20 cellular contexts compared by ENCODE assay signal in genomic region chr5:111937091-111937490, GRCh38.
DNase-seq lines count a peak whose midpoint lies in the region; ATAC-seq, FAIRE-seq and TF ChIP-seq lines count a peak whose summit lies in the region.
"Had no signal": no experiment of that assay in that cellular context is flagged by ENCODE, and none has a peak within 500 bp of the region (broad histone marks: within the 10 kb centered on the region; RNA-seq: fewer than 3 reads in every experiment).

No MANE protein-coding gene starts in this region.

- H2AK9ac ChIP-seq in IMR-90 (replicated peaks; ENCODE audit: low read depth, low read length, poor library complexity) = no peak overlapping the region

- H3K14ac ChIP-seq in IMR-90 (replicated peaks; ENCODE audit: low read depth, low read length) = peak overlapping the region; percentile 66; the same call in 1 of the 2 replicates
- no peak overlapping the region for H3K14ac ChIP-seq in H9 (ENCODE audit: insufficient read depth, low read length)

- no peaks in the 10 kb centered on the region for H3K36me3 Mint-ChIP-seq in astrocyte (ENCODE audit: low read depth, unreplicated experiment)
- H3K36me3 Mint-ChIP-seq in H9 (ENCODE audit: insufficient read depth in 1 of 3, low read depth in 3 of 3) = no peaks in the 10 kb centered on the region
- H3K36me3 Mint-ChIP-seq: CD14-positive monocyte; CD8-positive, alpha-beta T cell had no signal

- H2BK5ac ChIP-seq in IMR-90 (ENCODE audit: low read depth, low read length, poor library complexity, severe bottlenecking) (peak overlapping the region; percentile 70), H9 (ENCODE audit: insufficient read length, low read length) (no peak overlapping the region)

- H3K79me1 ChIP-seq in IMR-90 (ENCODE audit: low read depth in 1 of 2, low read length in 2 of 2) (no peaks in the 10 kb centered on the region), H9 (ENCODE audit: insufficient read depth, low read depth, low read length, poor library complexity, severe bottlenecking) (no peaks in the 10 kb centered on the region)

- H2AK5ac ChIP-seq in IMR-90 (ENCODE audit: low read depth, low read length) (no peak overlapping the region), H9 (ENCODE audit: insufficient read length, low read length) (no peak overlapping the region)

- H3K56ac ChIP-seq in IMR-90 (ENCODE audit: extremely low read depth, insufficient read depth, low read length) (no peak overlapping the region), H9 (ENCODE audit: insufficient read length, low read depth, low read length) (no peak overlapping the region)

- no peaks in the 10 kb centered on the region for H4K20me1 ChIP-seq in IMR-90 (ENCODE audit: insufficient read depth, low read length)
- no peaks in the 10 kb centered on the region for H4K20me1 ChIP-seq in astrocyte (ENCODE audit: insufficient read depth, low read length)
- H4K20me1 ChIP-seq in H9 (ENCODE audit: control insufficient read depth, insufficient read depth, insufficient read length) = no peaks in the 10 kb centered on the region
- H4K20me1 ChIP-seq: BLaER1 had no signal

- H3K4me3 ChIP-seq in ACC112 (ENCODE audit: low read depth, low read length) = no peak overlapping the region
- no peak overlapping the region for H3K4me3 ChIP-seq in IMR-90 (ENCODE audit: insufficient read depth, low read depth, low read length)
- no peak overlapping the region for H3K4me3 ChIP-seq in astrocyte (ENCODE audit: insufficient read depth, low read depth, low read length)
- no peak overlapping the region for H3K4me3 ChIP-seq in fibroblast of the aortic adventitia (ENCODE audit: low read depth, low read length)
- H3K4me3 ChIP-seq: A549, BLaER1 had no signal

- no peak overlapping the region for H3K27ac Mint-ChIP-seq in astrocyte (ENCODE audit: unreplicated experiment)
- no peak overlapping the region for H3K27ac Mint-ChIP-seq in stimulated activated naive CD8-positive, alpha-beta T cell treated with anti-CD3 and anti-CD28 coated beads, Interleukin-15, amount 100 ng/mL, for 72 hours
- no peak overlapping the region; a peak in 1 of 7 replicates for H3K27ac Mint-ChIP-seq in H9
- H3K27ac Mint-ChIP-seq: CD14-positive monocyte; CD8-positive, alpha-beta T cell; IgD-negative memory B cell had no signal

- peak; percentile 79 for DNase-seq in IMR-90
- no peak for DNase-seq in astrocyte (ENCODE audit: low read depth)
- DNase-seq in fibroblast of the aortic adventitia (ENCODE audit: low read depth) = peak; percentile 81
- no peak for DNase-seq in stimulated activated naive CD8-positive, alpha-beta T cell treated with anti-CD3 and anti-CD28 coated beads, Interleukin-15, amount 100 ng/mL, for 72 hours
- DNase-seq in SHP77 treated with DMSO at 0.1 percent for 48 hours (lab: John Stamatoyannopoulos, UW) = no peak
- DNase-seq in H9 = no peak
- DNase-seq in NCI-H2227 treated with DMSO at 0.1 percent for 48 hours (lab: John Stamatoyannopoulos, UW) = no peak
- DNase-seq: Calu3; CD8-positive, alpha-beta T cell; DMS79 treated with DMSO at 0.1 percent for 48 hours; EL; GOT3; H7 had no signal

- H2BK120ac ChIP-seq in IMR-90 (ENCODE audit: low read depth, low read length) = 0 out of 2 replicates have a peak overlapping the region, but pooled peaks have one; percentile 18
- H2BK120ac ChIP-seq in H9 (ENCODE audit: low read depth, low read length, poor library complexity, severe bottlenecking) = no peak overlapping the region

- H3K4me1 Mint-ChIP-seq in astrocyte (ENCODE audit: low read depth, unreplicated experiment) = peaks cover 8% of the 10 kb centered on the region
- no peaks in the 10 kb centered on the region for H3K4me1 Mint-ChIP-seq in stimulated activated naive CD8-positive, alpha-beta T cell treated with anti-CD3 and anti-CD28 coated beads, Interleukin-15, amount 100 ng/mL, for 72 hours
- H3K4me1 Mint-ChIP-seq in H9 = peaks cover 14 to 18% of the 10 kb centered on the region in 2 experiments
- H3K4me1 Mint-ChIP-seq: IgD-negative memory B cell had no signal

- H3K18ac ChIP-seq in IMR-90 (ENCODE audit: low read depth, low read length) = peak overlapping the region; percentile 63; the same call in 1 of the 2 replicates
- no peak overlapping the region for H3K18ac ChIP-seq in H9 (ENCODE audit: insufficient read length, low read depth, low read length)

- H4K91ac ChIP-seq in IMR-90 (ENCODE audit: insufficient read depth, low read depth, low read length) (peak overlapping the region; percentile 45; the same call in 1 of the 2 replicates), H9 (ENCODE audit: insufficient read length, low read depth, low read length) (no peak overlapping the region)

- no peaks in the 10 kb centered on the region for H3K23me2 ChIP-seq in H9 (ENCODE audit: insufficient read length, low read depth, low read length, poor library complexity, severe bottlenecking)

- no peak for TF ChIP-seq CTCF in IMR-90 (conservative IDR thresholded peaks at IDR 0.05; ENCODE audit: low read depth, low read length)
- no peak for TF ChIP-seq CTCF in astrocyte (IDR thresholded peaks at IDR 0.05; ENCODE audit: insufficient read depth, low read depth, low read length)
- no peak for TF ChIP-seq CTCF in fibroblast of the aortic adventitia (IDR thresholded peaks at IDR 0.05; ENCODE audit: insufficient read depth, low read length)
- TF ChIP-seq CTCF in H9 (conservative IDR thresholded peaks at IDR 0.05) = no peak

- no peak overlapping the region for H2BK15ac ChIP-seq in IMR-90 (ENCODE audit: low read depth, low read length)
- H2BK15ac ChIP-seq in H9 (ENCODE audit: low read depth, low read length) = no peak overlapping the region

- no CpG with 5 or more reads among the region's 2 CpGs for WGBS in IMR-90 (ENCODE audit: extremely low coverage in 2 of 2, insufficient read length in 1 of 2), 2 experiments
- no CpG with 5 or more reads among the region's 2 CpGs for WGBS in H9 (ENCODE audit: extremely low coverage, insufficient read length, low lambda C conversion rate)

- H3K27ac ChIP-seq in ACC112 (ENCODE audit: low read depth, low read length) (no peak overlapping the region), IMR-90 (ENCODE audit: insufficient read depth, low read length) (no peak overlapping the region), astrocyte (ENCODE audit: low read depth, low read length) (no peak overlapping the region), H9 (ENCODE audit: insufficient read length, low read depth, low read length) (no peak overlapping the region)
- H3K27ac ChIP-seq: 22Rv1, A549, BLaER1 had no signal

- peak overlapping the region; percentile 38; the same call in 1 of the 2 replicates for H3K4ac ChIP-seq in IMR-90 (ENCODE audit: low read depth, low read length)
- no peak overlapping the region for H3K4ac ChIP-seq in H9 (ENCODE audit: low read depth, low read length)

- H3K9ac ChIP-seq in IMR-90 (ENCODE audit: low read depth, low read length) (no peak overlapping the region), astrocyte (ENCODE audit: low read length) (no peak overlapping the region), H9 (ENCODE audit: extremely low read depth, insufficient read length, low read length) (no peak overlapping the region)
- H3K9ac ChIP-seq: BLaER1 had no signal

- no peak overlapping the region for H3T11ph ChIP-seq in H9 (ENCODE audit: low read length)

- H3K23ac ChIP-seq in IMR-90 (ENCODE audit: low read depth, low read length) (no peak overlapping the region), H9 (ENCODE audit: insufficient read length, low read depth, low read length) (no peak overlapping the region)

- dilution Hi-C loops in IMR-90 (cut with HindIII; ENCODE audit: low sequenced_read_pairs, unreplicated experiment) = no loop called here

- intact Hi-C loops in IMR-90 (cut with micrococcal nuclease) = no loop called here

- peaks cover 9% of the 10 kb centered on the region for H3K9me3 Mint-ChIP-seq in astrocyte (ENCODE audit: unreplicated experiment)
- no peaks in the 10 kb centered on the region for H3K9me3 Mint-ChIP-seq in stimulated activated naive CD8-positive, alpha-beta T cell treated with anti-CD3 and anti-CD28 coated beads, Interleukin-15, amount 100 ng/mL, for 72 hours
- H3K9me3 Mint-ChIP-seq in H9 = no peaks in the 10 kb centered on the region
- H3K9me3 Mint-ChIP-seq: CD8-positive, alpha-beta T cell had no signal

- H3K79me2 ChIP-seq in ACC112 (ENCODE audit: control insufficient read depth, insufficient read depth, low read length, unreplicated experiment) (no peaks in the 10 kb centered on the region), astrocyte (ENCODE audit: insufficient read depth, low read length) (no peaks in the 10 kb centered on the region), H9 (ENCODE audit: insufficient read depth, low read length) (no peaks in the 10 kb centered on the region)

- H3K9me3 ChIP-seq in IMR-90 (ENCODE audit: control insufficient read depth, insufficient read depth, low read length) (no peaks in the 10 kb centered on the region), astrocyte (ENCODE audit: insufficient read depth, low read depth, low read length) (no peaks in the 10 kb centered on the region), H9 (ENCODE audit: control insufficient read depth, low read depth, low read length) (no peaks in the 10 kb centered on the region)
- H3K9me3 ChIP-seq: A549, BLaER1 had no signal

- CTCF ChIA-PET in IMR-90 (lab: Yijun Ruan, JAX) = interaction anchor here (1.1 to 1.2 kb wide), 2 partner anchors 16 to 23 kb away, joined by 3 read pairs; no protein-coding TSS in a partner anchor

- H4K8ac ChIP-seq in IMR-90 (ENCODE audit: low read depth in 2 of 2, low read length in 2 of 2) (0 out of 4 replicates have a peak overlapping the region, but pooled peaks of 1 of the 2 experiments have one; percentile 14), H9 (replicated peaks; ENCODE audit: insufficient read length, low read depth, low read length) (no peak overlapping the region)

- H3K4me3 Mint-ChIP-seq in astrocyte (ENCODE audit: unreplicated experiment) (no peak overlapping the region), H9 (no peak overlapping the region)
- no peak overlapping the region for H3K4me3 Mint-ChIP-seq in stimulated activated naive CD8-positive, alpha-beta T cell treated with anti-CD3 and anti-CD28 coated beads, Interleukin-15, amount 100 ng/mL, for 72 hours
- H3K4me3 Mint-ChIP-seq: CD14-positive monocyte; CD8-positive, alpha-beta T cell; IgD-negative memory B cell had no signal

- no peaks in the 10 kb centered on the region for H3K27me3 Mint-ChIP-seq in astrocyte (ENCODE audit: low read depth, unreplicated experiment)
- H3K27me3 Mint-ChIP-seq in stimulated activated naive CD8-positive, alpha-beta T cell treated with anti-CD3 and anti-CD28 coated beads, Interleukin-15, amount 100 ng/mL, for 72 hours = no peaks in the 10 kb centered on the region
- H3K27me3 Mint-ChIP-seq in H9 (ENCODE audit: low read depth) = no peaks in the 10 kb centered on the region

- H3K36me3 ChIP-seq in ACC112 (ENCODE audit: insufficient read depth, low read length) = no peaks in the 10 kb centered on the region
- no peaks in the 10 kb centered on the region for H3K36me3 ChIP-seq in IMR-90 (ENCODE audit: control insufficient read depth, insufficient read depth, low read length)
- H3K36me3 ChIP-seq in astrocyte (ENCODE audit: insufficient read depth, low read length) = no peaks in the 10 kb centered on the region
- H3K36me3 ChIP-seq: BLaER1 had no signal

- FAIRE-seq in astrocyte (lab: Jason Lieb, UNC) = peak; percentile 37
- FAIRE-seq: A549, GM12891 had no signal

- peak overlapping the region; percentile 2 for H2AFZ ChIP-seq in ACC112 (ENCODE audit: low read length, unreplicated experiment)
- H2AFZ ChIP-seq in IMR-90 (replicated peaks; ENCODE audit: low read length, poor library complexity) = no peak overlapping the region
- no peak overlapping the region for H2AFZ ChIP-seq in astrocyte (ENCODE audit: low read depth, low read length)
- H2AFZ ChIP-seq in H9 (ENCODE audit: low read length) = no peak overlapping the region

- no peak for TF ChIP-seq POLR2A in IMR-90 (IDR thresholded peaks at IDR 0.05; ENCODE audit: low read depth, low read length)

- H3K27me3 ChIP-seq in ACC112 (ENCODE audit: insufficient read depth, low read length) = no peaks in the 10 kb centered on the region
- H3K27me3 ChIP-seq in IMR-90 (ENCODE audit: control insufficient read depth, insufficient read depth, low read length) = no peaks in the 10 kb centered on the region
- no peaks in the 10 kb centered on the region for H3K27me3 ChIP-seq in astrocyte (ENCODE audit: insufficient read depth, low read length)
- H3K27me3 ChIP-seq in H9 (ENCODE audit: insufficient read depth, low read length) = no peaks in the 10 kb centered on the region
- H3K27me3 ChIP-seq: BLaER1 had no signal

- no peak overlapping the region for H2BK12ac ChIP-seq in H9 (ENCODE audit: insufficient read length, low read depth, low read length)

- BruUV-seq in IMR-90 (replicated peaks; lab: Mats Ljungman, UMichigan) = no TSS peak

- ATAC-seq in IMR-90 (ENCODE audit: low read depth) = peak; percentile 38; the same call in 1 of the 2 replicates
- ATAC-seq in stimulated activated naive CD8-positive, alpha-beta T cell treated with anti-CD3 and anti-CD28 coated beads, Interleukin-15, amount 100 ng/mL, for 72 hours = no peak
- ATAC-seq: A549; CD8-positive, alpha-beta T cell had no signal

- POLR2A ChIA-PET in IMR-90 (lab: Charles Lee; ENCODE audit: unreplicated experiment) = interaction anchor here (0.6 kb wide), 1 partner anchor 1110 kb away, joined by 3 read pairs; no protein-coding TSS in a partner anchor

- H3K9me1 ChIP-seq in IMR-90 (ENCODE audit: insufficient read depth, low read length) = peaks cover 3% of the 10 kb centered on the region; the same call in 1 of the 2 replicates

- in situ Hi-C loops in IMR-90 (cut with MboI; ENCODE audit: low sequenced_read_pairs) = no loop called here

- H4K5ac ChIP-seq in IMR-90 (ENCODE audit: low read depth, low read length) (peak overlapping the region; percentile 57; the same call in 1 of the 2 replicates), H9 (ENCODE audit: insufficient read length, low read depth, low read length) (no peak overlapping the region)

- H3K4me1 ChIP-seq in ACC112 (ENCODE audit: control insufficient read depth, insufficient read depth, low read length, unreplicated experiment) (peaks cover 34% of the 10 kb centered on the region), IMR-90 (ENCODE audit: control insufficient read depth, insufficient read depth, low read length) (peaks cover 11% of the 10 kb centered on the region), astrocyte (ENCODE audit: insufficient read depth, low read length) (peaks cover 15% of the 10 kb centered on the region), H9 (ENCODE audit: insufficient read depth, low read length) (0 out of 2 replicates have a peak, but pooled peaks cover 2% of the 10 kb centered on the region)
- H3K4me1 ChIP-seq: A549, BLaER1 had no signal

- no peak for TF ChIP-seq RAD21 in IMR-90 (IDR thresholded peaks at IDR 0.05; ENCODE audit: low read length)

- H2BK20ac ChIP-seq in IMR-90 (ENCODE audit: low read depth, low read length) (no peak overlapping the region), H9 (ENCODE audit: low read depth, low read length, poor library complexity, severe bottlenecking) (no peak overlapping the region)

- H3K4me2 ChIP-seq in IMR-90 (ENCODE audit: low read depth, low read length) (no peak overlapping the region; the same call in 1 of the 2 replicates), astrocyte (ENCODE audit: low read length) (no peak overlapping the region), H9 (ENCODE audit: insufficient read depth, insufficient read length, low read length) (no peak overlapping the region)
- H3K4me2 ChIP-seq: A549, BLaER1 had no signal

Comparison
In these comparisons a context has a peak if more than half of its experiments do, and no peak if none do; other contexts are left out.
1. DNase-seq: peak in IMR-90 (single experiment) and fibroblast of the aortic adventitia (single experiment); none in astrocyte (single experiment), stimulated activated naive CD8-positive, alpha-beta T cell treated with anti-CD3 and anti-CD28 coated beads, Interleukin-15, amount 100 ng/mL, for 72 hours (0 of 2), SHP77 treated with DMSO at 0.1 percent for 48 hours (single experiment), H9 (single experiment) and NCI-H2227 treated with DMSO at 0.1 percent for 48 hours (single experiment).